ENCODE assay signal across 24 cellular contexts in genomic region chr13:25743426-25743825, GRCh38.
"Had no signal": no experiment of that assay in that cellular context is flagged by ENCODE, and none has a peak within 500 bp of the region (broad histone marks: within the 10 kb centered on the region; RNA-seq: fewer than 3 reads in every experiment).

No MANE protein-coding gene starts in this region.

- H3K4me3 ChIP-seq: esophagus muscularis mucosa, heart left ventricle, right lobe of liver, skin epidermis, uterus had no signal

- H3K36me3 ChIP-seq: brain microvascular endothelial cell, esophagus muscularis mucosa, heart left ventricle, right lobe of liver, uterus, WERI-Rb-1 had no signal

- H3K4me1 ChIP-seq: esophagus muscularis mucosa, foreskin keratinocyte, uterus had no signal

- H3K9me3 ChIP-seq: esophagus muscularis mucosa, heart left ventricle, right lobe of liver, uterus had no signal

- DNase-seq: activated CD4-positive, alpha-beta T cell treated with anti-CD3 and anti-CD28 coated beads for 48 hours; activated CD4-positive, alpha-beta T cell treated with anti-CD3 and anti-CD28 coated beads, Interleukin-2, amount 50 U/mL, for 48 hours; activated CD8-positive, alpha-beta memory T cell treated with anti-CD3 and anti-CD28 coated beads for 24 hours; activated effector memory CD4-positive, alpha-beta T cell treated with Interleukin-2 at 50 U/mL for 16 hours; activated naive CD4-positive, alpha-beta T cell treated with anti-CD3 and anti-CD28 coated beads, Interleukin-2, amount 10 ng/mL, durations not matched to agents 7 days and 5 days; activated naive CD8-positive, alpha-beta T cell treated with anti-CD3 and anti-CD28 coated beads, Interleukin-2, amount 10 ng/mL, durations not matched to agents 7 days and 5 days; brain microvascular endothelial cell; central memory CD4-positive, alpha-beta T cell; endodermal cell; foreskin keratinocyte; heart left ventricle; hypothalamus; immature natural killer cell; right lobe of liver; stimulated activated CD4-positive, alpha-beta T cell treated with anti-CD3 and anti-CD28 coated beads, Interleukin-4, amount 100 ng/mL, for 4 hours; stimulated activated CD8-positive, alpha-beta memory T cell treated with anti-CD3 and anti-CD28 coated beads, Interleukin-4, amount 100 ng/mL, for 48 hours; stimulated activated naive CD8-positive, alpha-beta T cell treated with anti-CD3 and anti-CD28 coated beads, Interleukin-15, amount 100 ng/mL, for 72 hours; substantia nigra; T-helper 17 cell; T1000; uterus; WERI-Rb-1 had no signal

- H3K27me3 ChIP-seq: brain microvascular endothelial cell, esophagus muscularis mucosa, foreskin keratinocyte, right lobe of liver, uterus had no signal

- H3K27ac ChIP-seq: brain microvascular endothelial cell, esophagus muscularis mucosa, foreskin keratinocyte, heart left ventricle, right lobe of liver, skin epidermis, uterus, WERI-Rb-1 had no signal
